In genomic region chr3:75294124-75294523, GRCh38 we compare ENCODE assay signal across 8 cellular contexts.
A peak's percentile ranks its signal among the peaks of the same experiment; 100 is the strongest.
DNase-seq lines count a peak whose midpoint lies in the region; ATAC-seq, FAIRE-seq and TF ChIP-seq lines count a peak whose summit lies in the region.

No MANE protein-coding gene starts in this region.

- no peaks in the 10 kb centered on the region for H3K36me3 ChIP-seq in OCI-LY1 (ENCODE audit: insufficient read depth, low read length)

- H2AFZ ChIP-seq in OCI-LY1 (ENCODE audit: low read length): no peak overlapping the region

- FAIRE-seq in H54 (lab: Jason Lieb, UNC): no peak

- H3K79me2 ChIP-seq in OCI-LY1 (ENCODE audit: insufficient read depth, low read length): no peaks in the 10 kb centered on the region

- no peak overlapping the region for H3K4me3 ChIP-seq in OCI-LY1 (ENCODE audit: low read depth, low read length, poor library complexity, severe bottlenecking)
- no peak overlapping the region for H3K4me3 ChIP-seq in epithelial cell of esophagus (ENCODE audit: low read length)

- H3K4me2 ChIP-seq in OCI-LY1 (ENCODE audit: low read length): no peak overlapping the region

- H3K4me1 ChIP-seq in OCI-LY1 (ENCODE audit: insufficient read depth, low read length, severe bottlenecking): no peaks in the 10 kb centered on the region

- no peak for TF ChIP-seq POLR2A in H54 (IDR thresholded peaks at IDR 0.05; ENCODE audit: low read depth, low read length)

- peaks cover 6% of the 10 kb centered on the region for H3K4me1 Mint-ChIP-seq in nephron progenitor cell

- H3K27me3 Mint-ChIP-seq in nephron progenitor cell (ENCODE audit: low read depth, poor library complexity): peaks cover 21% of the 10 kb centered on the region

- H4K20me1 ChIP-seq in OCI-LY1 (ENCODE audit: insufficient read depth, low read length): no peaks in the 10 kb centered on the region

- no peak overlapping the region for H3K9ac ChIP-seq in OCI-LY1 (ENCODE audit: low read length)

- no peaks in the 10 kb centered on the region for H3F3A ChIP-seq in OCI-LY1 (ENCODE audit: insufficient read depth, low read length)

- H3K9me2 ChIP-seq in OCI-LY1 (ENCODE audit: low read depth, low read length): no peaks in the 10 kb centered on the region

- H3K27ac ChIP-seq in OCI-LY1 (ENCODE audit: low read depth, low read length, poor library complexity, severe bottlenecking): no peak overlapping the region

- no peak overlapping the region for H3K4me3 Mint-ChIP-seq in nephron progenitor cell

- DNase-seq in GM04504 (ENCODE audit: low read depth) (peak; percentile 10), H54 (ENCODE audit: insufficient read length, low spot score) (peak; percentile 28), epithelial cell of esophagus (ENCODE audit: low read depth) (no peak), nephron progenitor cell (peak; percentile 58), NCI-H774 (lab: John Stamatoyannopoulos, UW) (no peak)
- no peak for DNase-seq in activated CD8-positive, alpha-beta memory T cell treated with anti-CD3 and anti-CD28 coated beads, Interleukin-2, amount 50 U/mL, for 48 hours

- no peaks in the 10 kb centered on the region for H3K27me3 ChIP-seq in OCI-LY1 (ENCODE audit: insufficient read depth, low read length)

- ATAC-seq in HG03175 (IDR thresholded peaks at IDR 0.05; ENCODE audit: unreplicated experiment): no peak

- no peak overlapping the region for H3K27ac Mint-ChIP-seq in nephron progenitor cell

- H3K9me3 ChIP-seq in OCI-LY1 (ENCODE audit: low read length): no peaks in the 10 kb centered on the region

- H3K36me3 Mint-ChIP-seq in nephron progenitor cell (ENCODE audit: low read depth): no peaks in the 10 kb centered on the region

- H3K9me3 Mint-ChIP-seq in nephron progenitor cell: peaks cover 18% of the 10 kb centered on the region

- TF ChIP-seq CTCF in OCI-LY1 (IDR thresholded peaks at IDR 0.05; ENCODE audit: low read length) (peak; percentile 55), epithelial cell of esophagus (IDR thresholded peaks at IDR 0.05; ENCODE audit: insufficient read depth, low read depth, low read length, missing control alignments) (peak; percentile 4), nephron progenitor cell (IDR thresholded peaks at IDR 0.05) (peak; percentile 65)

Comparison
In these comparisons a context has a peak if more than half of its experiments do, and no peak if none do; other contexts are left out.
1. DNase-seq: peak in GM04504 (single experiment), H54 (single experiment) and nephron progenitor cell (single experiment); none in epithelial cell of esophagus (single experiment), activated CD8-positive, alpha-beta memory T cell treated with anti-CD3 and anti-CD28 coated beads, Interleukin-2, amount 50 U/mL, for 48 hours (single experiment) and NCI-H774 (single experiment).
2. CTCF ChIP-seq: peak in every context shown above with its lines; median percentile 65 in nephron progenitor cell; 55 in OCI-LY1; 4 in epithelial cell of esophagus.